In the genomic region with DNA sequence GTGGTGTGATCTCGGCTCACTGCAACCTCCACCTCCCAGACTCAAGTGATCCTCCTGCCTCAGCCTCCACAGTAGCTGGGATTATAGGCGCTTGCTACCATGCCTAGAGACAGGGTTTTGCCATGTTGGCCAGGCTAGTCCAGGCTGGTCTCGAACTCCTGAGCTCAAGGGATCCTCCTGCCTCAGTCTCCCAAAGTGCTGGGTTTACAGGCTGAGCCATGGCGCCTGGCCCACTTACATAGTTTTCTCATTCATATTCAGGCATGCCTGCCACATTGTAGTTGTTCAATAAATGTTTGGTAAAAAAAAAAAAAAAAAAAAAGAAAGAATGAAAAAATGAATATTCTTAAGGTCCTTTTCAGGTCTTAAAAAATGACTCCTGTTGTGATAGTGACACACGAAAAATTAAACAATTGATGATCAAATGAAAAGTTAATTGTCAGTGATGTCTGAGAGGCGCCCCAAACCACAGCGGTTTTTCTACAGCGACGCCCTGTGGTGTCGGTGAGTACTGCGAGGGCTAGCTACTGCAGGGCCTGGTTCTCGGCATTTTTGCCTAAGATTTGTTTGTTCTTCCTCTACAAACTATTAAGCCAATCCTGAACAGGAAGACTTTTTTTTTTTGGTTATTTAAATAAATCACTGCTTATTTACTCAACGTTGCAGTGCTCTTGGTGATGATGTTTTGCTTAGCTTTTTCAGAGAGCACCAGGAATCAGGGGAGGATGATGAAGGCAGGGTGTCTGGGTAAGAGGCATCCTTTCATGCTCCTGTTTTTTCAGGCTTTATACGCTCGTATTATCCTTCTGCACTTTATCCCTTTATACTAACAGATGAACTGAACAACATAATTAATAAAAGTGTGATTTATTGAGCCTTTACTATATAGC, we compare ENCODE assay signal across 8 cellular contexts.
DNase-seq lines count a peak whose midpoint lies in the region; ATAC-seq, FAIRE-seq and TF ChIP-seq lines count a peak whose summit lies in the region.

No MANE protein-coding gene starts in this region.

- H3K4me3 ChIP-seq in A673 (ENCODE audit: low read depth, low read length, poor library complexity, severe bottlenecking) (no peak overlapping the region), colonic mucosa (no peak overlapping the region), lower lobe of right lung (no peak overlapping the region), tibial nerve (no peak overlapping the region)

- H3K4me1 ChIP-seq in A673 (ENCODE audit: insufficient read depth, low read length, poor library complexity, severe bottlenecking): peaks cover 7% of the 10 kb centered on the region
- H3K4me1 ChIP-seq in colonic mucosa: no peaks in the 10 kb centered on the region
- no peaks in the 10 kb centered on the region for H3K4me1 ChIP-seq in lower lobe of right lung
- H3K4me1 ChIP-seq in tibial nerve: peaks cover 0 to 13% (median 0%) of the 10 kb centered on the region in 4 donors

- 45 to 48% methylated on average over 15 of the region's 15 CpGs for WGBS in tibial nerve, 2 donors

- TF ChIP-seq POLR2A in tibial nerve (IDR thresholded peaks at IDR 0.05): no peak

- no peaks in the 10 kb centered on the region for H3K9me3 ChIP-seq in A673 (ENCODE audit: low read depth, low read length, poor library complexity, severe bottlenecking)
- no peaks in the 10 kb centered on the region for H3K9me3 ChIP-seq in colonic mucosa
- H3K9me3 ChIP-seq in lower lobe of right lung: no peaks in the 10 kb centered on the region
- peaks cover 0 to 3% (median 0%) of the 10 kb centered on the region in 4 donors for H3K9me3 ChIP-seq in tibial nerve

- intact Hi-C loops in A673 (cut with micrococcal nuclease; ENCODE audit: unreplicated experiment) (loop anchor here (1.0 to 10.0 kb wide), 5 partner anchors 124 to 912 kb away; no protein-coding TSS in a partner anchor), colonic mucosa (cut with DNase I) (loop anchor here (5.0 kb wide), 3 partner anchors 125 to 355 kb away; no protein-coding TSS in a partner anchor), lower lobe of right lung (cut with DNase I) (no loop called here)

- POLR2A ChIA-PET in A673 (lab: Charles Lee; ENCODE audit: low non-redundant PET): no interaction called here

- ATAC-seq in HG02938 (IDR thresholded peaks at IDR 0.05; ENCODE audit: unreplicated experiment): peak; percentile 82
- peak; percentile 82 to 84 for ATAC-seq in lower lobe of right lung

- H3K27ac ChIP-seq in A673 (ENCODE audit: low read depth, low read length, poor library complexity, severe bottlenecking): no peak overlapping the region
- H3K27ac ChIP-seq in colonic mucosa: no peak overlapping the region
- H3K27ac ChIP-seq in lower lobe of right lung: no peak overlapping the region
- no peak overlapping the region for H3K27ac ChIP-seq in tibial nerve

- CTCF ChIA-PET in A673 (lab: Charles Lee): interaction anchor here (0.5 to 1.8 kb wide), 12 partner anchors 15 to 1327 kb away, joined by 3 to 19 read pairs (median 4); no protein-coding TSS in a partner anchor

- TF ChIP-seq EP300 in tibial nerve (IDR thresholded peaks at IDR 0.05): no peak

- no peak overlapping the region for H3K9ac ChIP-seq in colonic mucosa (ENCODE audit: low read depth in 2 of 2, low read length in 2 of 2)

- peak; percentile 58 for DNase-seq in A673 (ENCODE audit: low spot score)
- no peak for DNase-seq in RCC 7860 (ENCODE audit: low spot score)
- DNase-seq in colonic mucosa: peak; percentile 69
- peak; percentile 55 for DNase-seq in lower lobe of right lung
- peak; percentile 63 to 82 for DNase-seq in tibial nerve (ENCODE audit: low spot score in 2 of 2)
- DNase-seq in NCI-H226: no peak

- H3K36me3 ChIP-seq in A673 (ENCODE audit: insufficient read depth, low read length, poor library complexity, severe bottlenecking): no peaks in the 10 kb centered on the region
- no peaks in the 10 kb centered on the region for H3K36me3 ChIP-seq in colonic mucosa
- H3K36me3 ChIP-seq in lower lobe of right lung: no peaks in the 10 kb centered on the region
- H3K36me3 ChIP-seq in tibial nerve: no peaks in the 10 kb centered on the region

- peak; percentile 94 for TF ChIP-seq CTCF in A673 (conservative IDR thresholded peaks at IDR 0.05; ENCODE audit: low read depth, low read length)
- peak; percentile 84 for TF ChIP-seq CTCF in GM12873 (IDR thresholded peaks at IDR 0.05; ENCODE audit: insufficient read depth, low read depth, low read length, missing control alignments)
- peak; percentile 83 for TF ChIP-seq CTCF in colonic mucosa (IDR thresholded peaks at IDR 0.05)
- peak; percentile 92 for TF ChIP-seq CTCF in lower lobe of right lung (IDR thresholded peaks at IDR 0.05)
- TF ChIP-seq CTCF in tibial nerve (IDR thresholded peaks at IDR 0.05): peak; percentile 69 to 89 (median 77)

- no TSS peak for BruUV-seq in A673 (replicated peaks; lab: Mats Ljungman, UMichigan)

- FAIRE-seq in RCC 7860 (lab: Jason Lieb, UNC): peak; percentile 66

- H3K27me3 ChIP-seq in A673 (replicated peaks; ENCODE audit: insufficient read depth, low read depth, low read length, poor library complexity) (no peaks in the 10 kb centered on the region), colonic mucosa (no peaks in the 10 kb centered on the region), lower lobe of right lung (ENCODE audit: low read depth) (no peaks in the 10 kb centered on the region), tibial nerve (no peaks in the 10 kb centered on the region)

Comparison
In these comparisons a context has a peak if more than half of its experiments do, and no peak if none do; other contexts are left out.
1. DNase-seq: peak in A673 (single experiment), colonic mucosa (single experiment), lower lobe of right lung (single experiment) and tibial nerve (2 of 2); none in RCC 7860 (single experiment) and NCI-H226 (single experiment).
2. Peak in every context shown above with its lines, with median percentiles within 50 percentile points of each other: CTCF ChIP-seq.